In genomic region chrY:13296176-13296890, GRCh38 we compare ENCODE assay signal across 18 cellular contexts.
"Had no signal": no experiment of that assay in that cellular context is flagged by ENCODE, and none has a peak within 500 bp of the region (broad histone marks: within the 10 kb centered on the region; RNA-seq: fewer than 3 reads in every experiment).

No MANE protein-coding gene starts in this region.

- H3K9me3 Mint-ChIP-seq: nephron progenitor cell; stimulated activated effector memory CD8-positive, alpha-beta T cell treated with anti-CD3 and anti-CD28 coated beads, Interleukin-12 subunit alpha, Interleukin-12 subunit beta, amount 100 ng/mL, for 72 hours; type B pancreatic cell had no signal

- H3K27ac Mint-ChIP-seq: naive thymus-derived CD4-positive, alpha-beta T cell; nephron progenitor cell; stimulated activated effector memory CD8-positive, alpha-beta T cell treated with anti-CD3 and anti-CD28 coated beads, Interleukin-12 subunit alpha, Interleukin-12 subunit beta, amount 100 ng/mL, for 72 hours; type B pancreatic cell had no signal

- ATAC-seq: esophagus mucosa; heart left ventricle; naive thymus-derived CD4-positive, alpha-beta T cell; psoas muscle; right lobe of liver; stimulated activated effector memory CD8-positive, alpha-beta T cell treated with anti-CD3 and anti-CD28 coated beads, Interleukin-12 subunit alpha, Interleukin-12 subunit beta, amount 100 ng/mL, for 72 hours; stimulated activated naive CD8-positive, alpha-beta T cell treated with anti-CD3 and anti-CD28 coated beads, Interleukin-15, Interleukin-2, amounts not matched to agents 100 U/mL and 50 U/mL, for 24 hours had no signal

- DNase-seq: cortex of kidney; dorsolateral prefrontal cortex; effector CD8-positive, alpha-beta T cell; heart left ventricle; hippocampal formation; kidney glomerular epithelial cell; naive thymus-derived CD4-positive, alpha-beta T cell; nephron progenitor cell; psoas muscle; retina; right lobe of liver; stimulated activated CD4-positive, alpha-beta T cell treated with anti-CD3 and anti-CD28 coated beads, Interleukin-4, amount 100 ng/mL, for 1 hour; stimulated activated CD8-positive, alpha-beta memory T cell treated with anti-CD3 and anti-CD28 coated beads, Interleukin-4, amount 100 ng/mL, for 48 hours; stimulated activated naive CD8-positive, alpha-beta T cell treated with anti-CD3 and anti-CD28 coated beads, Interleukin-15, Interleukin-2, amounts not matched to agents 100 U/mL and 50 U/mL, for 24 hours; thyroid gland had no signal

- H3K4me1 Mint-ChIP-seq: naive thymus-derived CD4-positive, alpha-beta T cell; nephron progenitor cell; stimulated activated effector memory CD8-positive, alpha-beta T cell treated with anti-CD3 and anti-CD28 coated beads, Interleukin-12 subunit alpha, Interleukin-12 subunit beta, amount 100 ng/mL, for 72 hours had no signal

- H3K27me3 Mint-ChIP-seq: naive thymus-derived CD4-positive, alpha-beta T cell; type B pancreatic cell had no signal

- H3K4me3 Mint-ChIP-seq: naive thymus-derived CD4-positive, alpha-beta T cell; nephron progenitor cell; stimulated activated effector memory CD8-positive, alpha-beta T cell treated with anti-CD3 and anti-CD28 coated beads, Interleukin-12 subunit alpha, Interleukin-12 subunit beta, amount 100 ng/mL, for 72 hours; type B pancreatic cell had no signal

- H3K36me3 Mint-ChIP-seq: type B pancreatic cell had no signal
